In the genomic region with DNA sequence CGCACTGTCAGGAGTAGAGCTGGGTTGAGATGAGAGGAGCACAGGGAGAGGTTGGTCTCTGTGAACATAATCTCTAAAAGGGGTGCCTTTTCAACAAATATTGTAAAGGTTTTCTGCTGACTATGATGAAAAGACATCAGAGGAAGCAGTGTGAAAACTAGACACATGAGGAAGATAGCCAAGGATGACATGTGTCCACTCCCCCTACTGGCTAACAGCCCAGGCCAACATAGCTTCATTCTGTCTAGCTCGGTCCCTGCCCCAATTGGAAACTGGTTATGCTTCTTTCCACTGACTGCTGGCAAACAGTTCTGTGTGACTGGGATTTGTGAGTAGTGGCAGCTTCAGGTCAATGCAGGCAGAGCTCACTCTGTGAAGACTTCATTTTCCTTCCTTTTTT, we compare ENCODE assay signal across 12 cellular contexts.
DNase-seq lines count a peak whose midpoint lies in the region; ATAC-seq and TF ChIP-seq lines count a peak whose summit lies in the region.
"Had no signal": no experiment of that assay in that cellular context is flagged by ENCODE, and none has a peak within 500 bp of the region (broad histone marks: within the 10 kb centered on the region; RNA-seq: fewer than 3 reads in every experiment).

No MANE protein-coding gene starts in this region.

- DNase-seq in HFF-Myc (ENCODE audit: extremely low read depth, low read depth) (no peak), WERI-Rb-1 (no peak), iPS DF 4.7 (ENCODE audit: extremely low read depth, low spot score) (peak; percentile 16), NOMO-1 treated with DMSO at 0.1 percent for 48 hours (lab: John Stamatoyannopoulos, UW; ENCODE audit: unreplicated experiment) (no peak), NCI-H446 treated with DMSO at 0.1 percent for 48 hours (lab: John Stamatoyannopoulos, UW) (no peak)
- DNase-seq in effector memory CD4-positive, alpha-beta T cell: no peak
- DNase-seq: activated CD8-positive, alpha-beta T cell treated with anti-CD3 and anti-CD28 coated beads, Interleukin-2, amount 10 ng/mL, durations not matched to agents 7 days and 5 days; adrenal gland; SHP77 treated with DMSO at 0.1 percent for 48 hours; stimulated activated naive CD4-positive, alpha-beta T cell had no signal

- no peaks in the 10 kb centered on the region for H3K9me3 ChIP-seq in WERI-Rb-1 (ENCODE audit: severe bottlenecking)
- H3K9me3 ChIP-seq in effector memory CD4-positive, alpha-beta T cell (ENCODE audit: control insufficient read depth, low read length): no peaks in the 10 kb centered on the region
- H3K9me3 ChIP-seq: adrenal gland had no signal

- no peaks in the 10 kb centered on the region for H3K4me1 ChIP-seq in effector memory CD4-positive, alpha-beta T cell (ENCODE audit: control insufficient read depth, insufficient read depth, low read length, poor library complexity, severe bottlenecking)
- H3K4me1 ChIP-seq: adrenal gland had no signal

- H3K4me3 ChIP-seq in HFF-Myc (replicated peaks; ENCODE audit: low read depth, low read length): no peak overlapping the region
- H3K4me3 ChIP-seq in WERI-Rb-1 (ENCODE audit: low read depth, low read length): no peak overlapping the region
- no peak overlapping the region for H3K4me3 ChIP-seq in effector memory CD4-positive, alpha-beta T cell (ENCODE audit: insufficient read depth, low read depth, low read length, poor library complexity, severe bottlenecking)
- H3K4me3 ChIP-seq: adrenal gland had no signal

- H3K27ac ChIP-seq in 22Rv1 (no peak overlapping the region), WERI-Rb-1 (no peak overlapping the region)
- no peak overlapping the region for H3K27ac ChIP-seq in effector memory CD4-positive, alpha-beta T cell (ENCODE audit: insufficient read depth, low read length, poor library complexity, severe bottlenecking)
- H3K27ac ChIP-seq: adrenal gland had no signal

- H3K36me3 ChIP-seq in WERI-Rb-1: no peaks in the 10 kb centered on the region
- H3K36me3 ChIP-seq in effector memory CD4-positive, alpha-beta T cell (ENCODE audit: control insufficient read depth, insufficient read depth, low read length): no peaks in the 10 kb centered on the region
- H3K36me3 ChIP-seq: adrenal gland had no signal

- no peak for ATAC-seq in HG02759 (IDR thresholded peaks at IDR 0.05; ENCODE audit: unreplicated experiment)
- ATAC-seq: activated CD8-positive, alpha-beta T cell treated with anti-CD3 and anti-CD28 coated beads, Interleukin-2, amount 10 ng/mL, durations not matched to agents 7 days and 5 days had no signal

- H3K27me3 ChIP-seq in WERI-Rb-1 (ENCODE audit: insufficient read depth, low read depth, severe bottlenecking): peaks cover 44% of the 10 kb centered on the region
- H3K27me3 ChIP-seq in effector memory CD4-positive, alpha-beta T cell (replicated peaks; ENCODE audit: control insufficient read depth, insufficient read depth, low read length, poor library complexity, severe bottlenecking): no peaks in the 10 kb centered on the region

- TF ChIP-seq CTCF in 22Rv1 (IDR thresholded peaks at IDR 0.05): 0 out of 2 replicates have a peak, but pooled peaks have one; percentile 12
- peak; percentile 17 for TF ChIP-seq CTCF in HFF-Myc (IDR thresholded peaks at IDR 0.05; ENCODE audit: low read depth, low read length, missing control alignments)
- TF ChIP-seq CTCF in WERI-Rb-1 (IDR thresholded peaks at IDR 0.05; ENCODE audit: low read depth, low read length): peak; percentile 41; the same call in 1 of the 2 replicates
